Comparison of ENCODE assay signal across 19 cellular contexts in the genomic region with DNA sequence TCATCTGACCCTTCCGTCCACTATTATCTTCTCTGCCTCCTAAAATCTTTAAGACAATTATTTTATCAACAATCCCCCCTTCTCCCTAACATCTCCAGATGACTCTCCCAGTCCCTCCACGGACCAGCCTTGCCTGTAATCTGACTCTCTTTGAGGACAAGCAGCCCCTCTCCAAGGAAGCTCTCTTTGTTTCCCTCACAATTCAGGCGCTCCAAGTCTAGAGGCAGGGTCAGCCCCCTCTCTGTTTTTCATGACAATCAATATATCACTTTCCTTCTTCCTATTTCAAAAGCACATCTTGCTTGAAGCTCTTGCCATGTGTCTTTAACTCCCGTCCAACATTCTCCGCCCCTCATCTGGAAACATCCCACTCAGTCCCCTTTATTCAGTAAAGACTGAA.
"Had no signal": no experiment of that assay in that cellular context is flagged by ENCODE, and none has a peak within 500 bp of the region (broad histone marks: within the 10 kb centered on the region; RNA-seq: fewer than 3 reads in every experiment).

No MANE protein-coding gene starts in this region.

- H3K4me1 ChIP-seq: heart right ventricle, left lung, pancreas, upper lobe of right lung had no signal

- H3K27me3 ChIP-seq: esophagus squamous epithelium, left lung, neutrophil, pancreas, upper lobe of right lung had no signal

- H3K27ac Mint-ChIP-seq: activated CD4-positive, alpha-beta T cell treated with anti-CD3 and anti-CD28 coated beads, Interleukin-2, amount 10 ng/mL, durations not matched to agents 7 days and 5 days; activated naive CD4-positive, alpha-beta T cell treated with anti-CD3 and anti-CD28 coated beads, Interleukin-2, amount 50 U/mL, for 24 hours; stimulated activated naive B cell treated with anti-CD40 and anti-IgM and Interleukin-4, amounts not matched to agents 10 μg/mL and 1 μg/mL and 100 μg/mL, for 72 hours had no signal

- DNase-seq: activated CD4-positive, alpha-beta T cell treated with anti-CD3 and anti-CD28 coated beads, Interleukin-2, amount 10 ng/mL, durations not matched to agents 7 days and 5 days; activated CD8-positive, alpha-beta memory T cell treated with anti-CD3 and anti-CD28 coated beads, Interleukin-2, amount 50 U/mL, for 4 hours; activated effector memory CD4-positive, alpha-beta T cell treated with anti-CD3 and anti-CD28 coated beads, Interleukin-2, amount 50 U/mL, for 16 hours; activated T-cell treated with anti-CD3 and anti-CD28 coated beads, Interleukin-2, amount 50 U/mL, for 48 hours; effector CD8-positive, alpha-beta T cell; esophagus squamous epithelium; heart right ventricle; kidney; left lung; midbrain; pancreas; stimulated activated naive B cell treated with anti-CD40 and anti-IgM and Interleukin-4, amounts not matched to agents 10 μg/mL and 1 μg/mL and 100 μg/mL, for 72 hours; T1000; upper lobe of right lung had no signal

- H3K27me3 Mint-ChIP-seq: activated naive CD4-positive, alpha-beta T cell treated with anti-CD3 and anti-CD28 coated beads, Interleukin-2, amount 50 U/mL, for 24 hours had no signal

- H3K4me3 Mint-ChIP-seq: activated CD4-positive, alpha-beta T cell treated with anti-CD3 and anti-CD28 coated beads, Interleukin-2, amount 10 ng/mL, durations not matched to agents 7 days and 5 days; activated naive CD4-positive, alpha-beta T cell treated with anti-CD3 and anti-CD28 coated beads, Interleukin-2, amount 50 U/mL, for 24 hours; stimulated activated naive B cell treated with anti-CD40 and anti-IgM and Interleukin-4, amounts not matched to agents 10 μg/mL and 1 μg/mL and 100 μg/mL, for 72 hours had no signal

- H3K4me1 Mint-ChIP-seq: activated CD4-positive, alpha-beta T cell treated with anti-CD3 and anti-CD28 coated beads, Interleukin-2, amount 10 ng/mL, durations not matched to agents 7 days and 5 days; activated naive CD4-positive, alpha-beta T cell treated with anti-CD3 and anti-CD28 coated beads, Interleukin-2, amount 50 U/mL, for 24 hours; stimulated activated naive B cell treated with anti-CD40 and anti-IgM and Interleukin-4, amounts not matched to agents 10 μg/mL and 1 μg/mL and 100 μg/mL, for 72 hours had no signal

- H3K9me3 Mint-ChIP-seq: activated CD4-positive, alpha-beta T cell treated with anti-CD3 and anti-CD28 coated beads, Interleukin-2, amount 10 ng/mL, durations not matched to agents 7 days and 5 days; activated naive CD4-positive, alpha-beta T cell treated with anti-CD3 and anti-CD28 coated beads, Interleukin-2, amount 50 U/mL, for 24 hours had no signal

- H3K36me3 ChIP-seq: esophagus squamous epithelium, heart right ventricle, left lung, neutrophil, pancreas, thoracic aorta, upper lobe of right lung had no signal

- H3K4me3 ChIP-seq: esophagus squamous epithelium, heart right ventricle, left lung, pancreas, thoracic aorta, upper lobe of right lung had no signal

- H3K36me3 Mint-ChIP-seq: activated naive CD4-positive, alpha-beta T cell treated with anti-CD3 and anti-CD28 coated beads, Interleukin-2, amount 50 U/mL, for 24 hours had no signal

- H3K27ac ChIP-seq: esophagus squamous epithelium, heart right ventricle, left lung, neutrophil, pancreas, thoracic aorta, upper lobe of right lung had no signal

- H3K9me3 ChIP-seq: esophagus squamous epithelium, left lung, neutrophil, pancreas, thoracic aorta, upper lobe of right lung had no signal

- ATAC-seq: activated CD4-positive, CD25-positive, alpha-beta regulatory T cell treated with anti-CD3 and anti-CD28 coated beads, Interleukin-2, amount 50 U/mL, for 24 hours; heart right ventricle; left lung; pancreas; sciatic nerve; stimulated activated naive B cell treated with anti-CD40 and anti-IgM and Interleukin-4, amounts not matched to agents 10 μg/mL and 1 μg/mL and 100 μg/mL, for 72 hours; upper lobe of right lung had no signal
